12 cellular contexts compared by ENCODE assay signal in genomic region chr5:131610198-131611063, GRCh38. TPM values are rescaled to one million over a fixed set of nuclear protein-coding genes. Genes with fewer than 3 reads are reported as not detected.
DNase-seq lines count a peak whose midpoint lies in the region; FAIRE-seq and TF ChIP-seq lines count a peak whose summit lies in the region.
"Had no signal": no experiment of that assay in that cellular context is flagged by ENCODE, and none has a peak within 500 bp of the region (broad histone marks: within the 10 kb centered on the region; RNA-seq: fewer than 3 reads in every experiment).

No MANE protein-coding gene starts in this region.

- H3K9me3 ChIP-seq in HUES48 (ENCODE audit: control insufficient read depth, insufficient read depth, low read length) (no peaks in the 10 kb centered on the region), transverse colon (no peaks in the 10 kb centered on the region)
- H3K9me3 ChIP-seq in CD8-positive, alpha-beta memory T cell (ENCODE audit: low read length) = no peaks in the 10 kb centered on the region
- H3K9me3 ChIP-seq: mucosa of descending colon, upper lobe of left lung had no signal

- intact Hi-C loops in transverse colon (cut with DNase I; ENCODE audit: low total_unique reads) = no loop called here

- no peaks in the 10 kb centered on the region for H3K9me3 Mint-ChIP-seq in CD8-positive, alpha-beta memory T cell
- H3K9me3 Mint-ChIP-seq: effector memory CD8-positive, alpha-beta T cell had no signal

- no peak overlapping the region for H3K9ac ChIP-seq in HUES48 (ENCODE audit: low read depth, low read length)

- no peak overlapping the region for H3K4me3 Mint-ChIP-seq in CD8-positive, alpha-beta memory T cell
- H3K4me3 Mint-ChIP-seq: effector memory CD8-positive, alpha-beta T cell had no signal

- FAIRE-seq in bronchial epithelial cell (lab: Jason Lieb, UNC) = no peak
- FAIRE-seq: D721Med had no signal

- DNase-seq in AG20443 (ENCODE audit: low spot score) (peak; percentile 47), bronchial epithelial cell (ENCODE audit: low read depth) (peak; percentile 90), lung microvascular endothelial cell (ENCODE audit: low read depth in 2 of 2) (peak; percentile 58 to 85), GM19240 (ENCODE audit: insufficient read length, low spot score) (no peak), transverse colon (no peak), COR-L47 (lab: John Stamatoyannopoulos, UW) (no peak)
- no peak for DNase-seq in CD8-positive, alpha-beta memory T cell
- DNase-seq: effector memory CD8-positive, alpha-beta T cell; mucosa of descending colon; upper lobe of left lung had no signal

- H3K4me1 Mint-ChIP-seq in CD8-positive, alpha-beta memory T cell = peaks cover 56 to 82% (median 74%) of the 10 kb centered on the region in 3 donors

- no peaks in the 10 kb centered on the region for H3K27me3 Mint-ChIP-seq in CD8-positive, alpha-beta memory T cell
- H3K27me3 Mint-ChIP-seq: effector memory CD8-positive, alpha-beta T cell had no signal

- CTCF ChIA-PET in CD8-positive, alpha-beta memory T cell (lab: Charles Lee) = interaction anchor here (1.0 to 1.5 kb wide), 2 partner anchors 15 to 21 kb away, joined by 3 to 4 read pairs; no protein-coding TSS in a partner anchor

- no peak for TF ChIP-seq EP300 in transverse colon (IDR thresholded peaks at IDR 0.05; ENCODE audit: low read depth)

- in situ Hi-C loops in transverse colon (cut with MboI; ENCODE audit: low pct_ligation_motif_present in 1 of 4, low pct_unique_long_range_greater_than_20kb in 1 of 4, low sequenced_read_pairs in 3 of 4) = no loop called here

- H3K27ac Mint-ChIP-seq in CD8-positive, alpha-beta memory T cell = peak overlapping the region in 2 of 8 donors; percentile 39 to 47

- H3K4me1 ChIP-seq in HUES48 (ENCODE audit: control insufficient read depth, insufficient read depth, low read length) (peaks cover 30% of the 10 kb centered on the region), transverse colon (peaks cover 0 to 7% (median 2%) of the 10 kb centered on the region in 4 donors)
- H3K4me1 ChIP-seq in CD8-positive, alpha-beta memory T cell (ENCODE audit: insufficient read depth, low read length) = peaks cover 40% of the 10 kb centered on the region

- 88 to 91% methylated on average over 3 to 6 of the region's 6 CpGs for WGBS in transverse colon (ENCODE audit: low coverage in 1 of 2), 2 donors

- H3K36me3 ChIP-seq in HUES48 (ENCODE audit: control insufficient read depth, insufficient read depth, low read length) (no peaks in the 10 kb centered on the region), bronchial epithelial cell (ENCODE audit: control insufficient read depth, insufficient read depth, low read length) (no peaks in the 10 kb centered on the region), transverse colon (no peaks in the 10 kb centered on the region)
- no peaks in the 10 kb centered on the region for H3K36me3 ChIP-seq in CD8-positive, alpha-beta memory T cell (ENCODE audit: insufficient read depth, low read length)
- H3K36me3 ChIP-seq: upper lobe of left lung had no signal

- H3K36me3 Mint-ChIP-seq in CD8-positive, alpha-beta memory T cell = peaks cover 0 to 14% (median 5%) of the 10 kb centered on the region in 3 donors

- POLR2A ChIA-PET in CD8-positive, alpha-beta memory T cell (lab: Charles Lee) = no interaction called here

- H3K27me3 ChIP-seq in HUES48 (ENCODE audit: control insufficient read depth, insufficient read depth, low read length) = no peaks in the 10 kb centered on the region
- no peaks in the 10 kb centered on the region for H3K27me3 ChIP-seq in bronchial epithelial cell (ENCODE audit: control insufficient read depth, insufficient read depth, low read length)
- H3K27me3 ChIP-seq in CD8-positive, alpha-beta memory T cell (ENCODE audit: insufficient read depth, low read length, poor library complexity, severe bottlenecking) = no peaks in the 10 kb centered on the region
- no peaks in the 10 kb centered on the region for H3K27me3 ChIP-seq in transverse colon
- H3K27me3 ChIP-seq: upper lobe of left lung had no signal

- no peak for TF ChIP-seq POLR2A in transverse colon (IDR thresholded peaks at IDR 0.05)

- H3K27ac ChIP-seq in HUES48 (ENCODE audit: low read depth, low read length) (peak overlapping the region; percentile 54), transverse colon (no peak overlapping the region)
- no peak overlapping the region for H3K27ac ChIP-seq in CD8-positive, alpha-beta memory T cell (ENCODE audit: low read depth, low read length)

- no peak overlapping the region for H3K4me3 ChIP-seq in HUES48 (ENCODE audit: low read depth, low read length)
- H3K4me3 ChIP-seq in bronchial epithelial cell (ENCODE audit: low read depth, low read length) = no peak overlapping the region
- H3K4me3 ChIP-seq in CD8-positive, alpha-beta memory T cell (ENCODE audit: low read length) = no peak overlapping the region
- no peak overlapping the region for H3K4me3 ChIP-seq in transverse colon
- H3K4me3 ChIP-seq: mucosa of descending colon, upper lobe of left lung had no signal

- TF ChIP-seq CTCF in bronchial epithelial cell (IDR thresholded peaks at IDR 0.05; ENCODE audit: insufficient read depth, low read length, severe bottlenecking) (no peak), transverse colon (IDR thresholded peaks at IDR 0.05) (no peak)

RNA-seq across cellular contexts. Expression of gene RAPGEF6, which starts 24.6 kb away (rescaled TPM):
- total RNA-seq in bronchial epithelial cell = 14.2 and 31.1 TPM in 2 replicates
- total RNA-seq in lung microvascular endothelial cell = 9.8 and 11.5 TPM in 2 replicates
- total RNA-seq in CD8-positive, alpha-beta memory T cell = 10 to 100 TPM; 25.9 to 29.2 TPM
- 27.9 TPM for polyA plus RNA-seq in CD8-positive, alpha-beta memory T cell
- total RNA-seq in transverse colon = 10 to 100 TPM; 21.3 to 40.3 (median 35.9) TPM

Comparison
In these comparisons a context has a peak if more than half of its experiments do, and no peak if none do; other contexts are left out.
1. DNase-seq: peak in AG20443 (single experiment), bronchial epithelial cell (single experiment) and lung microvascular endothelial cell (2 of 2); none in CD8-positive, alpha-beta memory T cell (0 of 5), GM19240 (single experiment), transverse colon (single experiment) and COR-L47 (single experiment).